ENCODE assay signal across 33 cellular contexts in the genomic region with DNA sequence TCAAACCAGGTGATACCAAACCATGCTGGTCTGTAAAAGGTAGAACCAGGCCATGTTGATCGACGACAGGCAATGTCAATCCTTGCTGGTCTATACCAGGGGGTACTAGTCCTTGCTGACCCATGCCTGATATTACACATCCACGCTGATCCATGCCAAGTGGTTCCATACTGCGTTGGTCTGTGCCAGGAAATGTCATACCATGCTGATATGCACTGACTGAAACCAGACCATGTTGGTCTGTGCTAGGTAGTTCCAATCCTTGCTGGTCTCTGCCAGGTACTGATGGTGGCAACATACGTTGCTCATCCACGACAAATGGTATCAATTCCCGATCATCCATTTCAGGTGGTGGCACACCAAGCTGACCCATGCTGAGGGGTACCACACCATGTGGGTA.
"Had no signal": no experiment of that assay in that cellular context is flagged by ENCODE, and none has a peak within 500 bp of the region (broad histone marks: within the 10 kb centered on the region; RNA-seq: fewer than 3 reads in every experiment).

No MANE protein-coding gene starts in this region.

- H3K4me1 ChIP-seq: ascending aorta, Peyer's patch, SJCRH30 had no signal

- H3K36me3 Mint-ChIP-seq: activated naive CD4-positive, alpha-beta T cell treated with anti-CD3 and anti-CD28 coated beads, Interleukin-2, amount 50 U/mL, for 24 hours had no signal

- H3K4me3 Mint-ChIP-seq: activated CD8-positive, alpha-beta T cell treated with anti-CD3 and anti-CD28 coated beads for 36 hours; activated naive CD4-positive, alpha-beta T cell treated with anti-CD3 and anti-CD28 coated beads, Interleukin-2, amount 50 U/mL, for 24 hours; activated naive CD8-positive, alpha-beta T cell treated with anti-CD3 and anti-CD28 coated beads, Interleukin-2, amount 10 ng/mL, durations not matched to agents 7 days and 5 days; activated T-cell treated with anti-CD3 and anti-CD28 coated beads, Interleukin-2, amount 50 U/mL, for 72 hours had no signal

- H3K27me3 ChIP-seq: ascending aorta, Peyer's patch, SJCRH30 had no signal

- H3K9me3 Mint-ChIP-seq: activated CD8-positive, alpha-beta T cell treated with anti-CD3 and anti-CD28 coated beads for 36 hours; activated naive CD4-positive, alpha-beta T cell treated with anti-CD3 and anti-CD28 coated beads, Interleukin-2, amount 50 U/mL, for 24 hours; activated naive CD8-positive, alpha-beta T cell treated with anti-CD3 and anti-CD28 coated beads, Interleukin-2, amount 10 ng/mL, durations not matched to agents 7 days and 5 days; activated T-cell treated with anti-CD3 and anti-CD28 coated beads, Interleukin-2, amount 50 U/mL, for 72 hours; activated T-helper 2 cell treated with anti-CD3 and anti-CD28 coated beads, Interferon-gamma antibody, Interleukin-2, Interleukin-4, amounts not matched to agents 10 μg/mL and 5 μg/mL and 100 μg/mL, durations not matched to agents 14 hours and 24 hours and 36 hours had no signal

- H3K27ac Mint-ChIP-seq: activated CD8-positive, alpha-beta T cell treated with anti-CD3 and anti-CD28 coated beads for 36 hours; activated naive CD4-positive, alpha-beta T cell treated with anti-CD3 and anti-CD28 coated beads, Interleukin-2, amount 50 U/mL, for 24 hours; activated naive CD8-positive, alpha-beta T cell treated with anti-CD3 and anti-CD28 coated beads, Interleukin-2, amount 10 ng/mL, durations not matched to agents 7 days and 5 days; activated T-cell treated with anti-CD3 and anti-CD28 coated beads, Interleukin-2, amount 50 U/mL, for 72 hours; activated T-helper 2 cell treated with anti-CD3 and anti-CD28 coated beads, Interferon-gamma antibody, Interleukin-2, Interleukin-4, amounts not matched to agents 10 μg/mL and 5 μg/mL and 100 μg/mL, durations not matched to agents 14 hours and 24 hours and 36 hours had no signal

- H3K4me1 Mint-ChIP-seq: activated naive CD4-positive, alpha-beta T cell treated with anti-CD3 and anti-CD28 coated beads, Interleukin-2, amount 50 U/mL, for 24 hours; activated naive CD8-positive, alpha-beta T cell treated with anti-CD3 and anti-CD28 coated beads, Interleukin-2, amount 10 ng/mL, durations not matched to agents 7 days and 5 days had no signal

- H3K4me3 ChIP-seq: ascending aorta, K562, Peyer's patch, SJCRH30, SK-N-MC had no signal

- H3K9me3 ChIP-seq: ascending aorta, Peyer's patch, SJCRH30 had no signal

- DNase-seq: activated CD4-positive, alpha-beta T cell treated with anti-CD3 and anti-CD28 coated beads for 1 hour; activated CD4-positive, alpha-beta T cell treated with anti-CD3 and anti-CD28 coated beads for 48 hours; activated CD4-positive, alpha-beta T cell treated with anti-CD3 and anti-CD28 coated beads, Interleukin-2, amount 50 U/mL, for 4 hours; activated CD4-positive, CD25-positive, alpha-beta regulatory T cell; activated CD8-positive, alpha-beta T cell treated with anti-CD3 and anti-CD28 coated beads for 36 hours; activated gamma-delta T cell; activated naive CD4-positive, alpha-beta T cell treated with Interleukin-2 at 50 U/mL for 16 hours; activated naive CD8-positive, alpha-beta T cell treated with anti-CD3 and anti-CD28 coated beads, Interleukin-2, amount 10 ng/mL, durations not matched to agents 7 days and 5 days; activated T-cell treated with anti-CD3 and anti-CD28 coated beads, Interleukin-2, amount 50 U/mL, for 1 hour; activated T-cell treated with anti-CD3 and anti-CD28 coated beads, Interleukin-2, amount 50 U/mL, for 72 hours; amygdala; NCI-H1092 treated with DMSO at 0.1 percent for 48 hours; NCI-H1417; NCI-H146; NCI-H187; NCI-H2029 treated with DMSO at 0.1 percent for 48 hours; NCI-H2107; NCI-H2171; NCI-H510A; NCI-H526; NCI-H748 treated with DMSO at 0.1 percent for 48 hours; NK-92 treated with Interleukin-12 subunit alpha and Interleukin-12 subunit beta, amount 100 ng/mL, for 24 hours; PC-3; Peyer's patch; RPMI8226; SJCRH30; T1000; WERI-Rb-1 had no signal

- ATAC-seq: activated CD8-positive, alpha-beta T cell treated with anti-CD3 and anti-CD28 coated beads for 36 hours; activated T-cell treated with anti-CD3 and anti-CD28 coated beads, Interleukin-2, amount 50 U/mL, for 72 hours; K562; PC-3 had no signal

- H3K36me3 ChIP-seq: Peyer's patch, SJCRH30 had no signal

- H3K27ac ChIP-seq: ascending aorta, Peyer's patch, SJCRH30, SK-N-MC, WERI-Rb-1 had no signal

- H3K27me3 Mint-ChIP-seq: activated CD8-positive, alpha-beta T cell treated with anti-CD3 and anti-CD28 coated beads for 36 hours; activated naive CD4-positive, alpha-beta T cell treated with anti-CD3 and anti-CD28 coated beads, Interleukin-2, amount 50 U/mL, for 24 hours; activated naive CD8-positive, alpha-beta T cell treated with anti-CD3 and anti-CD28 coated beads, Interleukin-2, amount 10 ng/mL, durations not matched to agents 7 days and 5 days had no signal
